In the genomic region with DNA sequence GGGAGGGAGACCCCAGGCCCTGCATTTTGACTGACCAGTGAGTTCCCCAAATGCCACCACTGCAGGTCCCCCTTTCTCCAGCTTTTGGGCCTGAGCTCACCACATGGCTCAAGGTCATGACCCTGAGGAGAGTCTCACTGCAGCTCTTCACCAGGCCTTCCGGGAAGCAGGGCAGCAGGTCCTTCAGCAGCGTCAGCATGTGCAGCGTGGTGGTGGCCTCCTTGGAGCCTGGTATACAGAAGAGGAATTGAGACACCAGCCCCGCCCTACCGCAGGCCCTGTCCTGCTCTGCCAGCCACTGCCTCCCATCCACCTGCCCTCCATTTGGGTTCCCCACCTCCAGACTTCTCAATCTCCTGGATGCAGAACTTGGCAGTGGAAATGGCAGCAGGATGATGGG, we compare ENCODE assay signal across 14 cellular contexts.
"Had no signal": no experiment of that assay in that cellular context is flagged by ENCODE, and none has a peak within 500 bp of the region (broad histone marks: within the 10 kb centered on the region; RNA-seq: fewer than 3 reads in every experiment).

No MANE protein-coding gene starts in this region.

- H3K4me1 Mint-ChIP-seq: natural killer cell had no signal

- H3K4me3 Mint-ChIP-seq: activated CD4-positive, alpha-beta memory T cell treated with anti-CD3 and anti-CD28 coated beads for 36 hours; activated naive CD4-positive, alpha-beta T cell treated with anti-CD3 and anti-CD28 coated beads for 36 hours; natural killer cell; stimulated activated naive CD8-positive, alpha-beta T cell treated with anti-CD3 and anti-CD28 coated beads, Interleukin-15, Interleukin-2, amounts not matched to agents 100 ng/mL and 50 ng/mL, for 24 hours had no signal

- H3K9me3 Mint-ChIP-seq: activated CD4-positive, alpha-beta memory T cell treated with anti-CD3 and anti-CD28 coated beads for 36 hours; activated naive CD4-positive, alpha-beta T cell treated with anti-CD3 and anti-CD28 coated beads for 36 hours; natural killer cell; stimulated activated naive CD8-positive, alpha-beta T cell treated with anti-CD3 and anti-CD28 coated beads, Interleukin-15, Interleukin-2, amounts not matched to agents 100 ng/mL and 50 ng/mL, for 24 hours had no signal

- H3K27ac ChIP-seq: testis, VCaP had no signal

- H3K27me3 Mint-ChIP-seq: activated CD4-positive, alpha-beta memory T cell treated with anti-CD3 and anti-CD28 coated beads for 36 hours; stimulated activated naive CD8-positive, alpha-beta T cell treated with anti-CD3 and anti-CD28 coated beads, Interleukin-15, Interleukin-2, amounts not matched to agents 100 ng/mL and 50 ng/mL, for 24 hours had no signal

- H3K4me1 ChIP-seq: testis had no signal

- H3K9me3 ChIP-seq: testis had no signal

- H3K4me3 ChIP-seq: testis had no signal

- H3K27me3 ChIP-seq: testis had no signal

- H3K27ac Mint-ChIP-seq: activated CD4-positive, alpha-beta memory T cell treated with anti-CD3 and anti-CD28 coated beads for 36 hours; activated naive CD4-positive, alpha-beta T cell treated with anti-CD3 and anti-CD28 coated beads for 36 hours; natural killer cell; stimulated activated naive CD8-positive, alpha-beta T cell treated with anti-CD3 and anti-CD28 coated beads, Interleukin-15, Interleukin-2, amounts not matched to agents 100 ng/mL and 50 ng/mL, for 24 hours had no signal

- H3K36me3 Mint-ChIP-seq: natural killer cell had no signal

- DNase-seq: activated CD4-positive, alpha-beta memory T cell treated with anti-CD3 and anti-CD28 coated beads for 36 hours; activated naive CD4-positive, alpha-beta T cell treated with anti-CD3 and anti-CD28 coated beads for 36 hours; central memory CD4-positive, alpha-beta T cell; cortex of kidney; effector memory CD4-positive, alpha-beta T cell; hypothalamus; kidney glomerular epithelial cell; natural killer cell; stimulated activated CD4-positive, alpha-beta T cell treated with anti-CD3 and anti-CD28 coated beads, Interleukin-4, amount 100 ng/mL, for 24 hours; SW 1271; T1000; testis had no signal
